Comparison of ENCODE assay signal across 2 cellular contexts in the genomic region with DNA sequence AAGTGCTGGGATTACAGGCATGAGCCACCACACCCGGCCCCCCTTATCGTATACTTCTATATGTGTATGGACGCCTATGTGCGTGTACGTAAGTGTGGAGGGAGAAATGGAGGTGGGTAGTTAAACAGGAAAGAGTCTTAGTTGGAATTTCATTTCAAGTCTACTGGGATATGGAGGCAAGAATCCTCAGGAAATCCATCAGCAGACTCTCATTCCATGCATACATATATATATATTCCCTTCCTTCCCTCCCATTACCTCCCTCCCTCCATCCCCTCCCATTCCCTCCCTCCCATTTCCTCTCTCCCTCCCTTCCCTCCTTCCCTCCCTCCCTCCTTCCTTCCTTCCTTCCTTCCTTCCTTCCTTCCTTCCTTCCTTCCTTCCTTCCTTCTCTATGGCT.
TF ChIP-seq lines count a peak whose summit lies in the region.

No MANE protein-coding gene starts in this region.

TF ChIP-seq in HepG2, 621 proteins besides CTCF, POLR2A, EP300 and RAD21:
- TF ChIP-seq HNRNPK (IDR thresholded peaks at IDR 0.05; ENCODE audit: low read depth, low read length, poor library complexity, severe bottlenecking): peak; percentile 96
- TF ChIP-seq PCBP2 (optimal IDR thresholded peaks at IDR 0.05; ENCODE audit: low read depth, low read length, poor library complexity, severe bottlenecking): peak; percentile 65
- TF ChIP-seq ARHGAP35 (CRISPR knock-in tag; IDR thresholded peaks at IDR 0.05; ENCODE audit: borderline replicate concordance): no peak
- no peak for TF ChIP-seq ZNF598 (CRISPR knock-in tag; IDR thresholded peaks at IDR 0.05; ENCODE audit: borderline replicate concordance)
- no peak for TF ChIP-seq SRSF4 (IDR thresholded peaks at IDR 0.05; ENCODE audit: low read depth, low read length, poor library complexity, severe bottlenecking)
- 0 out of 2 replicates have a peak, but pooled peaks have one; percentile 64 for TF ChIP-seq PCBP1 (IDR thresholded peaks at IDR 0.05; ENCODE audit: borderline replicate concordance, low read depth, low read length)

TF ChIP-seq in K562, 482 proteins besides CTCF, POLR2A, EP300 and RAD21:
- no peak for TF ChIP-seq ZNF717 (CRISPR knock-in tag; IDR thresholded peaks at IDR 0.05)
- no peak for TF ChIP-seq CREM (IDR thresholded peaks at IDR 0.05; ENCODE audit: low read depth)
- TF ChIP-seq HNRNPK (IDR thresholded peaks at IDR 0.05; ENCODE audit: low read depth, low read length, poor library complexity, severe bottlenecking): peak; percentile 75
- TF ChIP-seq NONO (IDR thresholded peaks at IDR 0.05; ENCODE audit: low read depth in 2 of 2, low read length in 1 of 2): no peak
- TF ChIP-seq ZNF263 (CRISPR knock-in tag; IDR thresholded peaks at IDR 0.05; ENCODE audit: borderline replicate concordance): no peak
TF ChIP-seq in K562: peak in this region for 1.
